Comparison of ENCODE assay signal across 1 cellular context in the genomic region with DNA sequence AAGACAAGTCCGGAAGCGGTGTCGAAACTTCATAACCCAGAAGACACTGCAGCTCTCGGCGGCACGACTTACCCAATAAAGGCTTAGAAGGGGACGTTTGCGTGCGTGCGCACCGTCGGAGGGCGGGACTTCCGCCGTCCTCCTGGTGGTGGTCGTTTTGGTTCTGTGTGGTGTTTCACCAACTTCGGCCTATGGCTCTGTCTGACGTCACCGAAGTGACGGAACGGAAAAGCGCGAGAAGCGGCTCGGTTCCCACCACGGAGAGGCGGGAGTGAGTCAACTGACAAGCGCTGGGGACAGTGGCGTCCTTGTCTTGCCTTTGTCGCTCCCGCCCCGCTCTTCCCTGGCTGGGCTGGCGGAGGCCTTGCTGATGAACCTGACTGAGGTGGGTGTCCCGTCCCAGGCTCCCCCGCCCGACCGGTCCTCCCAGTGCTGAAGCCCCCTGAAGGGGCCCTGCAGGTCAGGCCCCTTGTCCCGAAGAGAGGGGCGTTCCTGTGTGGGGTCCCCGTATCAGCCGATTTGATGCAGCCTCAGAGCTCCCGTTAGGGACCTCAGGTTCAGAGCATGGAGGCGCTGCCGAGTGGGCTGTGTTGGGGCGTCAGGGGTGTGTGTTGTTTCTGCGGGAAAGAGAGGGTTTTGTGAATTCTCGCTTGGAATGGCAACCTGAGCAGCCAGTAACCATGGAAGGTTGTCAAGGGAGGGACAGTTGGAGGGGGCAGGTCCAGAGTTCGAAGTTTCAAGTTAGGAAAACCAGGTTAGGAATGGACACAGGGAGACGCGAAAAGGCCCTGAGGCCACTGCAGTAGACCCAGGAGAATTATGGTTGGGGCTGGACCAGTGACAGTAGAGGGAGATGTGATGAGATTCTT.
TF ChIP-seq lines count a peak whose summit lies in the region.

A gene (plus strand): TSS at position 125 of the 869 bp plus-strand sequence. CDS start 246 bp downstream, at position 371.

TF ChIP-seq in HepG2, 621 proteins besides CTCF, POLR2A, EP300 and RAD21 (continued from another document and continues in another):
- TF ChIP-seq, protein P1, sequence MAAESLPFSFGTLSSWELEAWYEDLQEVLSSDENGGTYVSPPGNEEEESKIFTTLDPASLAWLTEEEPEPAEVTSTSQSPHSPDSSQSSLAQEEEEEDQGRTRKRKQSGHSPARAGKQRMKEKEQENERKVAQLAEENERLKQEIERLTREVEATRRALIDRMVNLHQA (CRISPR knock-in tag; IDR thresholded peaks at IDR 0.05): no peak
- TF ChIP-seq SP2 (CRISPR knock-in tag; IDR thresholded peaks at IDR 0.05): peak; percentile 96
- peak; percentile 10; the same call in 1 of the 2 replicates for TF ChIP-seq RFX5 (IDR thresholded peaks at IDR 0.05; ENCODE audit: low read depth, low read length)
- TF ChIP-seq ZNF136 (CRISPR knock-in tag; IDR thresholded peaks at IDR 0.05; ENCODE audit: low read depth): no peak
- TF ChIP-seq SRF (IDR thresholded peaks at IDR 0.05; ENCODE audit: low read depth, low read length): no peak
- TF ChIP-seq ESRRA (CRISPR knock-in tag; IDR thresholded peaks at IDR 0.05; ENCODE audit: low read depth): peak; percentile 50; the same call in 1 of the 2 replicates
- peak; percentile 72; the same call in 1 of the 2 replicates for TF ChIP-seq ZNF552 (CRISPR knock-in tag; IDR thresholded peaks at IDR 0.05; ENCODE audit: borderline replicate concordance)
- 0 out of 2 replicates have a peak, but pooled peaks have one; percentile 12 for TF ChIP-seq ZFP90 (CRISPR knock-in tag; IDR thresholded peaks at IDR 0.05; ENCODE audit: borderline replicate concordance)
- TF ChIP-seq FIP1L1 (IDR thresholded peaks at IDR 0.05; ENCODE audit: borderline replicate concordance, insufficient read depth, low read depth, low read length): no peak
- TF ChIP-seq, protein P2, sequence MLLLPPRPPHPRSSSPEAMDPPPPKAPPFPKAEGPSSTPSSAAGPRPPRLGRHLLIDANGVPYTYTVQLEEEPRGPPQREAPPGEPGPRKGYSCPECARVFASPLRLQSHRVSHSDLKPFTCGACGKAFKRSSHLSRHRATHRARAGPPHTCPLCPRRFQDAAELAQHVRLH (CRISPR knock-in tag; IDR thresholded peaks at IDR 0.05; ENCODE audit: borderline replicate concordance, low read depth): peak; percentile 59; the same call in 1 of the 2 replicates
- 0 out of 2 replicates have a peak, but pooled peaks have one; percentile 57 for TF ChIP-seq ZNF430 (CRISPR knock-in tag; IDR thresholded peaks at IDR 0.05)
- TF ChIP-seq ZNF331 (CRISPR knock-in tag; IDR thresholded peaks at IDR 0.05): peak; percentile 51
- TF ChIP-seq, protein P3, sequence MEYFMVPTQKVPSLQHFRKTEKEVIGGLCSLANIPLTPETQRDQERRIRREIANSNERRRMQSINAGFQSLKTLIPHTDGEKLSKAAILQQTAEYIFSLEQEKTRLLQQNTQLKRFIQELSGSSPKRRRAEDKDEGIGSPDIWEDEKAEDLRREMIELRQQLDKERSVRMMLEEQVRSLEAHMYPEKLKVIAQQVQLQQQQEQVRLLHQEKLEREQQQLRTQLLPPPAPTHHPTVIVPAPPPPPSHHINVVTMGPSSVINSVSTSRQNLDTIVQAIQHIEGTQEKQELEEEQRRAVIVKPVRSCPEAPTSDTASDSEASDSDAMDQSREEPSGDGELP (IDR thresholded peaks at IDR 0.05; ENCODE audit: borderline replicate concordance, low read depth): peak; percentile 25; the same call in 1 of the 2 replicates
- TF ChIP-seq ZNF143 (CRISPR knock-in tag; IDR thresholded peaks at IDR 0.05): peak; percentile 97
- peak; percentile 78; the same call in 1 of the 2 replicates for TF ChIP-seq KMT2B (CRISPR knock-in tag; IDR thresholded peaks at IDR 0.05)
- no peak for TF ChIP-seq ZNF589 (CRISPR knock-in tag; conservative IDR thresholded peaks at IDR 0.05)
- TF ChIP-seq MIER3 (CRISPR knock-in tag; IDR thresholded peaks at IDR 0.05; ENCODE audit: borderline replicate concordance): peak; percentile 94
- no peak for TF ChIP-seq ZEB1 (IDR thresholded peaks at IDR 0.05; ENCODE audit: insufficient replicate concordance, low read depth)
- peak; percentile 40 for TF ChIP-seq YEATS4 (CRISPR knock-in tag; IDR thresholded peaks at IDR 0.05; ENCODE audit: borderline replicate concordance)
- TF ChIP-seq KAT8 (CRISPR knock-in tag; IDR thresholded peaks at IDR 0.05): peak; percentile 97
- TF ChIP-seq ZNF652 (CRISPR knock-in tag; IDR thresholded peaks at IDR 0.05; ENCODE audit: borderline replicate concordance, low read depth): no peak
- TF ChIP-seq, protein P4, sequence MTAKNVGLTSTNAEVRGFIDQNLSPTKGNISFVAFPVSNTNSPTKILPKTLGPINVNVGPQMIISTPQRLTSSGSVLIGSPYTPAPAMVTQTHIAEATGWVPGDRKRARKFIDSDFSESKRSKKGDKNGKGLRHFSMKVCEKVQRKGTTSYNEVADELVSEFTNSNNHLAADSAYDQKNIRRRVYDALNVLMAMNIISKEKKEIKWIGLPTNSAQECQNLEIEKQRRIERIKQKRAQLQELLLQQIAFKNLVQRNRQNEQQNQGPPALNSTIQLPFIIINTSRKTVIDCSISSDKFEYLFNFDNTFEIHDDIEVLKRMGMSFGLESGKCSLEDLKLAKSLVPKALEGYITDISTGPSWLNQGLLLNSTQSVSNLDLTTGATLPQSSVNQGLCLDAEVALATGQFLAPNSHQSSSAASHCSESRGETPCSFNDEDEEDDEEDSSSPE (CRISPR knock-in tag; IDR thresholded peaks at IDR 0.05): peak; percentile 90
- peak; percentile 82 for TF ChIP-seq HIVEP1 (CRISPR knock-in tag; IDR thresholded peaks at IDR 0.05)
- peak; percentile 38; the same call in 1 of the 2 replicates for TF ChIP-seq ZIK1 (CRISPR knock-in tag; IDR thresholded peaks at IDR 0.05; ENCODE audit: borderline replicate concordance, low read depth)
- peak; percentile 70 for TF ChIP-seq FOXO1 (CRISPR knock-in tag; IDR thresholded peaks at IDR 0.05)
- TF ChIP-seq POLR2G (IDR thresholded peaks at IDR 0.05; ENCODE audit: low read depth, low read length): no peak; the same call in 1 of the 2 replicates
- TF ChIP-seq MED1 (CRISPR knock-in tag; IDR thresholded peaks at IDR 0.05): peak; percentile 49; the same call in 1 of the 2 replicates
- TF ChIP-seq, protein P5, sequence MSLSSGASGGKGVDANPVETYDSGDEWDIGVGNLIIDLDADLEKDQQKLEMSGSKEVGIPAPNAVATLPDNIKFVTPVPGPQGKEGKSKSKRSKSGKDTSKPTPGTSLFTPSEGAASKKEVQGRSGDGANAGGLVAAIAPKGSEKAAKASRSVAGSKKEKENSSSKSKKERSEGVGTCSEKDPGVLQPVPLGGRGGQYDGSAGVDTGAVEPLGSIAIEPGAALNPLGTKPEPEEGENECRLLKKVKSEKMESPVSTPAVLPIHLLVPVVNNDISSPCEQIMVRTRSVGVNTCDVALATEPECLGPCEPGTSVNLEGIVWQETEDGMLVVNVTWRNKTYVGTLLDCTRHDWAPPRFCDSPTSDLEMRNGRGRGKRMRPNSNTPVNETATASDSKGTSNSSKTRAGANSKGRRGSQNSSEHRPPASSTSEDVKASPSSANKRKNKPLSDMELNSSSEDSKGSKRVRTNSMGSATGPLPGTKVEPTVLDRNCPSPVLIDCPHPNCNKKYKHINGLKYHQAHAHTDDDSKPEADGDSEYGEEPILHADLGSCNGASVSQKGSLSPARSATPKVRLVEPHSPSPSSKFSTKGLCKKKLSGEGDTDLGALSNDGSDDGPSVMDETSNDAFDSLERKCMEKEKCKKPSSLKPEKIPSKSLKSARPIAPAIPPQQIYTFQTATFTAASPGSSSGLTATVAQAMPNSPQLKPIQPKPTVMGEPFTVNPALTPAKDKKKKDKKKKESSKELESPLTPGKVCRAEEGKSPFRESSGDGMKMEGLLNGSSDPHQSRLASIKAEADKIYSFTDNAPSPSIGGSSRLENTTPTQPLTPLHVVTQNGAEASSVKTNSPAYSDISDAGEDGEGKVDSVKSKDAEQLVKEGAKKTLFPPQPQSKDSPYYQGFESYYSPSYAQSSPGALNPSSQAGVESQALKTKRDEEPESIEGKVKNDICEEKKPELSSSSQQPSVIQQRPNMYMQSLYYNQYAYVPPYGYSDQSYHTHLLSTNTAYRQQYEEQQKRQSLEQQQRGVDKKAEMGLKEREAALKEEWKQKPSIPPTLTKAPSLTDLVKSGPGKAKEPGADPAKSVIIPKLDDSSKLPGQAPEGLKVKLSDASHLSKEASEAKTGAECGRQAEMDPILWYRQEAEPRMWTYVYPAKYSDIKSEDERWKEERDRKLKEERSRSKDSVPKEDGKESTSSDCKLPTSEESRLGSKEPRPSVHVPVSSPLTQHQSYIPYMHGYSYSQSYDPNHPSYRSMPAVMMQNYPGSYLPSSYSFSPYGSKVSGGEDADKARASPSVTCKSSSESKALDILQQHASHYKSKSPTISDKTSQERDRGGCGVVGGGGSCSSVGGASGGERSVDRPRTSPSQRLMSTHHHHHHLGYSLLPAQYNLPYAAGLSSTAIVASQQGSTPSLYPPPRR (CRISPR knock-in tag; IDR thresholded peaks at IDR 0.05; ENCODE audit: borderline replicate concordance): no peak
- TF ChIP-seq HNRNPL (IDR thresholded peaks at IDR 0.05; ENCODE audit: low read depth, low read length): no peak
- TF ChIP-seq MIER2 (CRISPR knock-in tag; IDR thresholded peaks at IDR 0.05): 0 out of 2 replicates have a peak, but pooled peaks have one; percentile 28
- TF ChIP-seq MEIS2 (CRISPR knock-in tag; IDR thresholded peaks at IDR 0.05): no peak
- TF ChIP-seq, protein P6, sequence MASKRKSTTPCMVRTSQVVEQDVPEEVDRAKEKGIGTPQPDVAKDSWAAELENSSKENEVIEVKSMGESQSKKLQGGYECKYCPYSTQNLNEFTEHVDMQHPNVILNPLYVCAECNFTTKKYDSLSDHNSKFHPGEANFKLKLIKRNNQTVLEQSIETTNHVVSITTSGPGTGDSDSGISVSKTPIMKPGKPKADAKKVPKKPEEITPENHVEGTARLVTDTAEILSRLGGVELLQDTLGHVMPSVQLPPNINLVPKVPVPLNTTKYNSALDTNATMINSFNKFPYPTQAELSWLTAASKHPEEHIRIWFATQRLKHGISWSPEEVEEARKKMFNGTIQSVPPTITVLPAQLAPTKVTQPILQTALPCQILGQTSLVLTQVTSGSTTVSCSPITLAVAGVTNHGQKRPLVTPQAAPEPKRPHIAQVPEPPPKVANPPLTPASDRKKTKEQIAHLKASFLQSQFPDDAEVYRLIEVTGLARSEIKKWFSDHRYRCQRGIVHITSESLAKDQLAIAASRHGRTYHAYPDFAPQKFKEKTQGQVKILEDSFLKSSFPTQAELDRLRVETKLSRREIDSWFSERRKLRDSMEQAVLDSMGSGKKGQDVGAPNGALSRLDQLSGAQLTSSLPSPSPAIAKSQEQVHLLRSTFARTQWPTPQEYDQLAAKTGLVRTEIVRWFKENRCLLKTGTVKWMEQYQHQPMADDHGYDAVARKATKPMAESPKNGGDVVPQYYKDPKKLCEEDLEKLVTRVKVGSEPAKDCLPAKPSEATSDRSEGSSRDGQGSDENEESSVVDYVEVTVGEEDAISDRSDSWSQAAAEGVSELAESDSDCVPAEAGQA (IDR thresholded peaks at IDR 0.05; ENCODE audit: low read depth): peak; percentile 97
- TF ChIP-seq, protein P6 (CRISPR knock-in tag; IDR thresholded peaks at IDR 0.05; ENCODE audit: borderline replicate concordance): no peak
- no peak for TF ChIP-seq ZNF558 (CRISPR knock-in tag; IDR thresholded peaks at IDR 0.05; ENCODE audit: borderline replicate concordance)
- peak; percentile 29 for TF ChIP-seq XRCC5 (optimal IDR thresholded peaks at IDR 0.05; ENCODE audit: low read length)
- TF ChIP-seq, protein P7, sequence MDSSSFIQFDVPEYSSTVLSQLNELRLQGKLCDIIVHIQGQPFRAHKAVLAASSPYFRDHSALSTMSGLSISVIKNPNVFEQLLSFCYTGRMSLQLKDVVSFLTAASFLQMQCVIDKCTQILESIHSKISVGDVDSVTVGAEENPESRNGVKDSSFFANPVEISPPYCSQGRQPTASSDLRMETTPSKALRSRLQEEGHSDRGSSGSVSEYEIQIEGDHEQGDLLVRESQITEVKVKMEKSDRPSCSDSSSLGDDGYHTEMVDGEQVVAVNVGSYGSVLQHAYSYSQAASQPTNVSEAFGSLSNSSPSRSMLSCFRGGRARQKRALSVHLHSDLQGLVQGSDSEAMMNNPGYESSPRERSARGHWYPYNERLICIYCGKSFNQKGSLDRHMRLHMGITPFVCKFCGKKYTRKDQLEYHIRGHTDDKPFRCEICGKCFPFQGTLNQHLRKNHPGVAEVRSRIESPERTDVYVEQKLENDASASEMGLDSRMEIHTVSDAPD (CRISPR knock-in tag; IDR thresholded peaks at IDR 0.05): peak; percentile 99
- TF ChIP-seq GABPA (IDR thresholded peaks at IDR 0.05; ENCODE audit: low read depth, low read length): peak; percentile 91
- TF ChIP-seq GABPA (CRISPR knock-in tag; IDR thresholded peaks at IDR 0.05; ENCODE audit: low read depth): peak; percentile 98
- peak; percentile 52; the same call in 1 of the 2 replicates for TF ChIP-seq SUZ12 (IDR thresholded peaks at IDR 0.05; ENCODE audit: low read depth, low read length)
- peak; percentile 93 for TF ChIP-seq ZFX (CRISPR knock-in tag; IDR thresholded peaks at IDR 0.05; ENCODE audit: low read depth)
- TF ChIP-seq ZNF781 (CRISPR knock-in tag; IDR thresholded peaks at IDR 0.05; ENCODE audit: borderline replicate concordance, not compliant biosample characterization): peak; percentile 48
- TF ChIP-seq FOXA3 (CRISPR knock-in tag; IDR thresholded peaks at IDR 0.05): no peak
- TF ChIP-seq ZMYM2 (CRISPR knock-in tag; IDR thresholded peaks at IDR 0.05): peak; percentile 74
